Comparison of ENCODE assay signal across 7 cellular contexts in genomic region chr5:32713396-32714381, GRCh38. TPM values are rescaled to one million over a fixed set of nuclear protein-coding genes. Genes with fewer than 3 reads are reported as not detected.
DNase-seq lines count a peak whose midpoint lies in the region; ATAC-seq and TF ChIP-seq lines count a peak whose summit lies in the region.

No MANE protein-coding gene starts in this region.

- H3K9me3 ChIP-seq in spleen: peaks cover 0 to 15% (median 7%) of the 10 kb centered on the region in 8 donors

- H3K4me1 Mint-ChIP-seq in HFFc6 (ENCODE audit: low read depth): peaks cover 41% of the 10 kb centered on the region

- H3K9me3 Mint-ChIP-seq in HFFc6: peaks cover 11% of the 10 kb centered on the region

- TF ChIP-seq POLR2A in spleen (IDR thresholded peaks at IDR 0.05): no peak

- peak overlapping the region in 1 of 8 donors; percentile 28 for H3K27ac ChIP-seq in spleen

- H3K4me3 Mint-ChIP-seq in HFFc6: peak overlapping the region; percentile 94

- H3K27me3 Mint-ChIP-seq in HFFc6 (ENCODE audit: insufficient read depth): peaks cover 4% of the 10 kb centered on the region

- DNase-seq in HFFc6 (peak; percentile 62), astrocyte of the spinal cord (ENCODE audit: low read depth, low spot score) (peak; percentile 22), iPS-NIHi11 (ENCODE audit: low spot score) (peak; percentile 77), spleen (peak; percentile 77), T-helper 9 cell (no peak), NCI-H2081 treated with DMSO at 0.1 percent for 48 hours (lab: John Stamatoyannopoulos, UW) (no peak)

- H3K36me3 ChIP-seq in spleen: no peaks in the 10 kb centered on the region

- H3K4me3 ChIP-seq in astrocyte of the spinal cord (ENCODE audit: low read depth, low read length): peak overlapping the region; percentile 70
- H3K4me3 ChIP-seq in spleen: peak overlapping the region; percentile 38 to 85 (median 58)

- H3K36me3 Mint-ChIP-seq in HFFc6 (ENCODE audit: low read depth): peaks cover 19% of the 10 kb centered on the region

- peak; percentile 56 for TF ChIP-seq CTCF in HFFc6 (IDR thresholded peaks at IDR 0.05)
- TF ChIP-seq CTCF in astrocyte of the spinal cord (IDR thresholded peaks at IDR 0.05; ENCODE audit: low read depth, low read length): no peak
- TF ChIP-seq CTCF in spleen (IDR thresholded peaks at IDR 0.05 in 8 of 11, conservative IDR thresholded peaks at IDR 0.05 in 3 of 11): no peak

- peaks cover 0 to 66% (median 33%) of the 10 kb centered on the region in 7 donors for H3K27me3 ChIP-seq in spleen (replicated peaks in 1 of 7)

- in situ Hi-C loops in astrocyte of the spinal cord (cut with HindIII; ENCODE audit: low sequenced_read_pairs): no loop called here

- 2 to 5% (median 5%) methylated on average over 54 to 65 of the region's 65 CpGs for WGBS in spleen, 5 donors

- intact Hi-C loops in spleen (cut with DNase I; ENCODE audit: low total_unique reads): no loop called here

- H3K27ac Mint-ChIP-seq in HFFc6: peak overlapping the region; percentile 72

- ATAC-seq in GM19397 (IDR thresholded peaks at IDR 0.05; ENCODE audit: unreplicated experiment): no peak

- peaks cover 15 to 64% (median 53%) of the 10 kb centered on the region in 6 donors for H3K4me1 ChIP-seq in spleen

RNA-seq across cellular contexts. Expression of gene NPR3, which starts 2.6 kb away (rescaled TPM):
- total RNA-seq in HFFc6 (2021; fragmentation: NEBNext Ultra II Directional; extraction: Animal tissue kit (Norgen Biotek cat#: 25700)): 10 to 100 TPM; 23.8 to 56.3 (median 25.5) TPM
- total RNA-seq in spleen: 10 to 100 TPM in 5 of 7 donors, 1 to 10 TPM in 2; 5.4 to 52.4 (median 20.3) TPM
- 1 to 10 TPM in 1 of 3 donors, under 1 TPM in 2; 0.30 to 3.1 (median 0.94) TPM for polyA plus RNA-seq in spleen

Comparison
In these comparisons a context has a peak if more than half of its experiments do, and no peak if none do; other contexts are left out.
1. DNase-seq: peak in HFFc6 (single experiment), astrocyte of the spinal cord (single experiment), iPS-NIHi11 (single experiment) and spleen (single experiment); none in T-helper 9 cell (single experiment) and NCI-H2081 treated with DMSO at 0.1 percent for 48 hours (single experiment).